1 cellular context compared by ENCODE assay signal in the genomic region with DNA sequence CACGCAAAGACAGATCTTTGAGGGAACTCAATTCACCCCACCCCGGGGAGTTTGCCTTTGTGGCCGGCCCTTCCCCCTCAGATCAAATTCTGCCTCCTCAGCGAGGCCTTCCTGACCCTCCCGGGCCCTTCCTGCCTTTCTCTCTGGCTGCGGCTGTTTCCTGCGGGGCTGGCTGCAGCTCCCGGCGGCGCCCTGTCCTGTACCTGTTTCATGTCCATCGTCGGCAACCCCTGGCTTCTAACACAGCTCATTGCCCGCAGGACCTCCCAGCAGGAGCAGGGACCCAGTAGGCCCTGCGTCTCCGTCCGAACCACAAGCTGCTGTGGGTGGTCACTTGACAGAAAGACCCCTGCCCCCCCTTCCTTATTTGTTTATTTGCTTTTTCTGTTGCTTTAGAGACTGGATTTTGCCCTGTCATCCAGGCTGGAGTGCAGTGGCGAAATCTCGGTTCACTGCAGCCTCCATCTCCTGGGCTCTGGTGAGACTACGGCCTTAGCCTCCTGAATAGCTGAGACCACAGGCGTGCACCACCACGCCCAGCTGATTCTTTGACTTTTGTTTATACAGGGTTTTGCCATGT.
TF ChIP-seq lines count a peak whose summit lies in the region.

No MANE protein-coding gene starts in this region.

TF ChIP-seq in K562, 482 proteins besides CTCF, POLR2A, EP300 and RAD21 (continued from another document and continues in another):
- peak; percentile 80 for TF ChIP-seq ZNF592 (IDR thresholded peaks at IDR 0.05)
- no peak for TF ChIP-seq ZNF354B (CRISPR knock-in tag; IDR thresholded peaks at IDR 0.05)
- no peak for TF ChIP-seq FOXA1 (IDR thresholded peaks at IDR 0.05; ENCODE audit: borderline replicate concordance)
- peak; percentile 65; the same call in 1 of the 2 replicates for TF ChIP-seq POLR2G (IDR thresholded peaks at IDR 0.05; ENCODE audit: low read depth, low read length)
- TF ChIP-seq NFIC (IDR thresholded peaks at IDR 0.05) = no peak
- no peak for TF ChIP-seq FOXJ3 (CRISPR knock-in tag; IDR thresholded peaks at IDR 0.05)
- no peak for TF ChIP-seq ZNF143 (CRISPR knock-in tag; IDR thresholded peaks at IDR 0.05)
- no peak for TF ChIP-seq HDAC3 (IDR thresholded peaks at IDR 0.05; ENCODE audit: borderline replicate concordance, partially characterized antibody)
- no peak for TF ChIP-seq ZKSCAN8 (CRISPR knock-in tag; IDR thresholded peaks at IDR 0.05)
- no peak for TF ChIP-seq ZNF668 (CRISPR knock-in tag; IDR thresholded peaks at IDR 0.05)
- TF ChIP-seq KAT7 (CRISPR knock-in tag; IDR thresholded peaks at IDR 0.05; ENCODE audit: borderline replicate concordance) = no peak
- TF ChIP-seq, protein P1, sequence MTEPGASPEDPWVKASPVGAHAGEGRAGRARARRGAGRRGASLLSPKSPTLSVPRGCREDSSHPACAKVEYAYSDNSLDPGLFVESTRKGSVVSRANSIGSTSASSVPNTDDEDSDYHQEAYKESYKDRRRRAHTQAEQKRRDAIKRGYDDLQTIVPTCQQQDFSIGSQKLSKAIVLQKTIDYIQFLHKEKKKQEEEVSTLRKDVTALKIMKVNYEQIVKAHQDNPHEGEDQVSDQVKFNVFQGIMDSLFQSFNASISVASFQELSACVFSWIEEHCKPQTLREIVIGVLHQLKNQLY (CRISPR knock-in tag; conservative IDR thresholded peaks at IDR 0.05) = no peak
- no peak for TF ChIP-seq ZBTB43 (CRISPR knock-in tag; IDR thresholded peaks at IDR 0.05)
- TF ChIP-seq, protein P2, sequence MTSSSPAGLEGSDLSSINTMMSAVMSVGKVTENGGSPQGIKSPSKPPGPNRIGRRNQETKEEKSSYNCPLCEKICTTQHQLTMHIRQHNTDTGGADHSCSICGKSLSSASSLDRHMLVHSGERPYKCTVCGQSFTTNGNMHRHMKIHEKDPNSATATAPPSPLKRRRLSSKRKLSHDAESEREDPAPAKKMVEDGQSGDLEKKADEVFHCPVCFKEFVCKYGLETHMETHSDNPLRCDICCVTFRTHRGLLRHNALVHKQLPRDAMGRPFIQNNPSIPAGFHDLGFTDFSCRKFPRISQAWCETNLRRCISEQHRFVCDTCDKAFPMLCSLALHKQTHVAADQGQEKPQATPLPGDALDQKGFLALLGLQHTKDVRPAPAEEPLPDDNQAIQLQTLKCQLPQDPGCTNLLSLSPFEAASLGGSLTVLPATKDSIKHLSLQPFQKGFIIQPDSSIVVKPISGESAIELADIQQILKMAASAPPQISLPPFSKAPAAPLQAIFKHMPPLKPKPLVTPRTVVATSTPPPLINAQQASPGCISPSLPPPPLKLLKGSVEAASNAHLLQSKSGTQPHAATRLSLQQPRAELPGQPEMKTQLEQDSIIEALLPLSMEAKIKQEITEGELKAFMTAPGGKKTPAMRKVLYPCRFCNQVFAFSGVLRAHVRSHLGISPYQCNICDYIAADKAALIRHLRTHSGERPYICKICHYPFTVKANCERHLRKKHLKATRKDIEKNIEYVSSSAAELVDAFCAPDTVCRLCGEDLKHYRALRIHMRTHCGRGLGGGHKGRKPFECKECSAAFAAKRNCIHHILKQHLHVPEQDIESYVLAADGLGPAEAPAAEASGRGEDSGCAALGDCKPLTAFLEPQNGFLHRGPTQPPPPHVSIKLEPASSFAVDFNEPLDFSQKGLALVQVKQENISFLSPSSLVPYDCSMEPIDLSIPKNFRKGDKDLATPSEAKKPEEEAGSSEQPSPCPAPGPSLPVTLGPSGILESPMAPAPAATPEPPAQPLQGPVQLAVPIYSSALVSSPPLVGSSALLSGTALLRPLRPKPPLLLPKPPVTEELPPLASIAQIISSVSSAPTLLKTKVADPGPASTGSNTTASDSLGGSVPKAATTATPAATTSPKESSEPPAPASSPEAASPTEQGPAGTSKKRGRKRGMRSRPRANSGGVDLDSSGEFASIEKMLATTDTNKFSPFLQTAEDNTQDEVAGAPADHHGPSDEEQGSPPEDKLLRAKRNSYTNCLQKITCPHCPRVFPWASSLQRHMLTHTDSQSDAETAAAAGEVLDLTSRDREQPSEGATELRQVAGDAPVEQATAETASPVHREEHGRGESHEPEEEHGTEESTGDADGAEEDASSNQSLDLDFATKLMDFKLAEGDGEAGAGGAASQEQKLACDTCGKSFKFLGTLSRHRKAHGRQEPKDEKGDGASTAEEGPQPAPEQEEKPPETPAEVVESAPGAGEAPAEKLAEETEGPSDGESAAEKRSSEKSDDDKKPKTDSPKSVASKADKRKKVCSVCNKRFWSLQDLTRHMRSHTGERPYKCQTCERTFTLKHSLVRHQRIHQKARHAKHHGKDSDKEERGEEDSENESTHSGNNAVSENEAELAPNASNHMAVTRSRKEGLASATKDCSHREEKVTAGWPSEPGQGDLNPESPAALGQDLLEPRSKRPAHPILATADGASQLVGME (CRISPR knock-in tag; IDR thresholded peaks at IDR 0.05) = no peak
- peak; percentile 6; the same call in 1 of the 2 replicates for TF ChIP-seq CEBPB (tag; IDR thresholded peaks at IDR 0.05)
- TF ChIP-seq ATF7 (IDR thresholded peaks at IDR 0.05) = no peak; the same call in 1 of the 2 replicates
- no peak for TF ChIP-seq BCOR (IDR thresholded peaks at IDR 0.05)
- no peak for TF ChIP-seq L3MBTL2 (IDR thresholded peaks at IDR 0.05)
- TF ChIP-seq ZNF140 (CRISPR knock-in tag; IDR thresholded peaks at IDR 0.05) = no peak
- TF ChIP-seq NCOA2 (IDR thresholded peaks at IDR 0.05; ENCODE audit: partially characterized antibody in 2 of 2) = no peak
- no peak for TF ChIP-seq ATF6 (CRISPR knock-in tag; IDR thresholded peaks at IDR 0.05)
- TF ChIP-seq ZNF217 (CRISPR knock-in tag; IDR thresholded peaks at IDR 0.05) = no peak
- no peak for TF ChIP-seq FOS (IDR thresholded peaks at IDR 0.05; ENCODE audit: extremely low read depth, insufficient read length)
- no peak for TF ChIP-seq ETS2 (tag; IDR thresholded peaks at IDR 0.05; ENCODE audit: borderline replicate concordance, poor library complexity, severe bottlenecking)
- TF ChIP-seq POLR3A (IDR thresholded peaks at IDR 0.05; ENCODE audit: borderline replicate concordance, extremely low read depth, insufficient read depth, insufficient read length) = no peak
- TF ChIP-seq TGIF2 (CRISPR knock-in tag; IDR thresholded peaks at IDR 0.05) = no peak
- TF ChIP-seq THAP7 (CRISPR knock-in tag; IDR thresholded peaks at IDR 0.05) = no peak
- no peak for TF ChIP-seq PHTF2 (CRISPR knock-in tag; IDR thresholded peaks at IDR 0.05)
- TF ChIP-seq MAFK (IDR thresholded peaks at IDR 0.05; ENCODE audit: low read length) = no peak; the same call in 1 of the 2 replicates
- no peak for TF ChIP-seq ZNF431 (CRISPR knock-in tag; IDR thresholded peaks at IDR 0.05)
- peak; percentile 2 for TF ChIP-seq POLR2B (IDR thresholded peaks at IDR 0.05; ENCODE audit: low read depth, partially characterized antibody)
- no peak for TF ChIP-seq ZNF586 (CRISPR knock-in tag; conservative IDR thresholded peaks at IDR 0.05)
- TF ChIP-seq ZNF318 (IDR thresholded peaks at IDR 0.05; ENCODE audit: borderline replicate concordance in 1 of 2, low read depth in 1 of 2) = no peak
- TF ChIP-seq NFE2L1 (tag; IDR thresholded peaks at IDR 0.05; ENCODE audit: borderline replicate concordance, low read depth) = no peak
